In genomic region chr11:2893021-2893528, GRCh38 we compare ENCODE assay signal across 8 cellular contexts. TPM values are rescaled to one million over a fixed set of nuclear protein-coding genes. Genes with fewer than 3 reads are reported as not detected.
A peak's percentile ranks its signal among the peaks of the same experiment; 100 is the strongest.
DNase-seq lines count a peak whose midpoint lies in the region; ATAC-seq and TF ChIP-seq lines count a peak whose summit lies in the region.

No MANE protein-coding gene starts in this region.

- H4K20me1 ChIP-seq in neural progenitor cell (ENCODE audit: low read depth): no peaks in the 10 kb centered on the region

- H3K4me3 Mint-ChIP-seq in neural progenitor cell: peak overlapping the region; percentile 80

- no peak for TF ChIP-seq CTCF in C4-2B (conservative IDR thresholded peaks at IDR 0.05)
- no peak for TF ChIP-seq CTCF in neural progenitor cell (IDR thresholded peaks at IDR 0.05)

- H3K36me3 ChIP-seq in MG63 (no peaks in the 10 kb centered on the region), neural progenitor cell (no peaks in the 10 kb centered on the region)
- H3K36me3 ChIP-seq in effector memory CD4-positive, alpha-beta T cell (ENCODE audit: control insufficient read depth, insufficient read depth, low read length): no peaks in the 10 kb centered on the region

- H3K4me1 ChIP-seq in effector memory CD4-positive, alpha-beta T cell (ENCODE audit: control insufficient read depth, insufficient read depth, low read length, poor library complexity, severe bottlenecking): peaks cover 24% of the 10 kb centered on the region
- peaks cover 14% of the 10 kb centered on the region for H3K4me1 ChIP-seq in neural progenitor cell

- H3K79me2 ChIP-seq in neural progenitor cell (ENCODE audit: low read depth): no peaks in the 10 kb centered on the region

- no peak overlapping the region for H2AFZ ChIP-seq in neural progenitor cell (replicated peaks)

- peaks cover 17% of the 10 kb centered on the region for H3F3A ChIP-seq in neural progenitor cell (ENCODE audit: low read depth)

- no peaks in the 10 kb centered on the region for H3K27me3 ChIP-seq in MG63
- H3K27me3 ChIP-seq in effector memory CD4-positive, alpha-beta T cell (replicated peaks; ENCODE audit: control insufficient read depth, insufficient read depth, low read length, poor library complexity, severe bottlenecking): no peaks in the 10 kb centered on the region
- peaks cover 8% of the 10 kb centered on the region for H3K27me3 ChIP-seq in neural progenitor cell

- peaks cover 5% of the 10 kb centered on the region for H3K27me3 Mint-ChIP-seq in neural progenitor cell (ENCODE audit: insufficient read depth, low read depth)

- H3K36me3 Mint-ChIP-seq in neural progenitor cell: no peaks in the 10 kb centered on the region

- DNase-seq in MG63 (no peak), neural progenitor cell (ENCODE audit: low spot score) (no peak), amygdala (lab: John Stamatoyannopoulos, UW) (no peak)
- DNase-seq in effector memory CD4-positive, alpha-beta T cell: no peak

- peak overlapping the region; percentile 72 for H3K4me2 ChIP-seq in neural progenitor cell

- peak overlapping the region; percentile 87 for H3K27ac ChIP-seq in C4-2B
- H3K27ac ChIP-seq in effector memory CD4-positive, alpha-beta T cell (ENCODE audit: insufficient read depth, low read length, poor library complexity, severe bottlenecking): peak overlapping the region; percentile 62
- H3K27ac ChIP-seq in neural progenitor cell: no peak overlapping the region

- no peak for ATAC-seq in HG03045 (IDR thresholded peaks at IDR 0.05; ENCODE audit: unreplicated experiment)
- no peak for ATAC-seq in HG02571 (IDR thresholded peaks at IDR 0.05; ENCODE audit: unreplicated experiment)
- no peak for ATAC-seq in esophagus mucosa

- no peak overlapping the region for H3K27ac Mint-ChIP-seq in neural progenitor cell

- H3K9me3 ChIP-seq in MG63: no peaks in the 10 kb centered on the region
- H3K9me3 ChIP-seq in effector memory CD4-positive, alpha-beta T cell (ENCODE audit: control insufficient read depth, low read length): no peaks in the 10 kb centered on the region
- H3K9me3 ChIP-seq in neural progenitor cell (ENCODE audit: low read depth): no peaks in the 10 kb centered on the region

- H3K4me1 Mint-ChIP-seq in neural progenitor cell: peaks cover 18% of the 10 kb centered on the region

- H3K9me3 Mint-ChIP-seq in neural progenitor cell: no peaks in the 10 kb centered on the region

- H3K9ac ChIP-seq in neural progenitor cell: no peak overlapping the region

- H3K4me3 ChIP-seq in MG63 (peak overlapping the region; percentile 61), neural progenitor cell (peak overlapping the region; percentile 37)
- H3K4me3 ChIP-seq in effector memory CD4-positive, alpha-beta T cell (ENCODE audit: insufficient read depth, low read depth, low read length, poor library complexity, severe bottlenecking): peak overlapping the region; percentile 38

RNA-seq across cellular contexts. Expression of gene CDKN1C, which starts 7.5 kb away (rescaled TPM):
- 0.56 TPM in 1 of 2 replicates, not detected in the other for total RNA-seq in MG63 (2014; rRNA removed; shearing (Covaris generic); ENCODE audit: low replicate concordance)
- total RNA-seq in neural progenitor cell (ENCODE audit: low replicate concordance) (47.8 and 49.3 TPM in 2 replicates), esophagus mucosa (3.5 TPM)

RNA-seq across cellular contexts. Expression of gene PHLDA2, which starts 36.1 kb away (rescaled TPM):
- 4.0 and 26.4 TPM in 2 replicates for total RNA-seq in MG63 (2014; rRNA removed; shearing (Covaris generic); ENCODE audit: low replicate concordance)
- not detected in 2 replicates for total RNA-seq in neural progenitor cell (ENCODE audit: low replicate concordance)
- total RNA-seq in esophagus mucosa: 45.0 TPM

Comparison
In these comparisons a context has a peak if more than half of its experiments do, and no peak if none do; other contexts are left out.
1. RNA of gene CDKN1C, which starts 7.5 kb away (total RNA-seq): 47.8 to 49.3 TPM in neural progenitor cell; 3.5 TPM in esophagus mucosa (single experiment) and 0.56 TPM in MG63; every median in the first group is over 10 times any median in the second.
2. Peak in every context shown above with its lines, with median percentiles within 50 percentile points of each other: H3K4me3 ChIP-seq.